2 cellular contexts compared by ENCODE assay signal in the genomic region with DNA sequence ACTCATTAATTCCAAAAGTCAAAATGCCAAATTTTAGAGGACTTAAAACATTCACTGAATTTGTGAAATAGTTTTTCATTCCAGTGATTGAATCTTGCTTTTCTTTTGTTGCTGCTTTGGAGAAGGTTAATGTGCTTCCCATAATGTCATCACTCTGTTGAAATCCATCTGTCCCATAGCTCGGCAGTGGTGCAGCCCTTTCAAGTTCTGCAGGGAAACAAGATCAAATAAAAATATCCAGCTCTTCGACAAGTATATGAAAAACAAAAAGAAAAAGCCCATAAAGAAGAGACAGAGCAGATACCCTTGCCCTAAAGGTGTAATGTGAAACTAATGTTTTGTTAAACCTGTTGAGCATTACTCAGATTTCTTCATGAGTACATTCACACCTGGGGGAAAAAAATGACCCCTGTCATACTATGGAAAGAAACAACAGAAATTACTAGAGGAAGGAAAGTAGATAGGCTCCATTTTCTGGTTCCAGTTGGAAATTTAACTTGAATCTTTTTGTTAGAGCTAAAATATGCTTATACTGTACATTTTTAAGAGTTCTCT.
TF ChIP-seq lines count a peak whose summit lies in the region.

No MANE protein-coding gene starts in this region.

TF ChIP-seq in SK-N-SH, 30 proteins besides CTCF, POLR2A, EP300 and RAD21 (continued from another document):
- TF ChIP-seq SIN3A (IDR thresholded peaks at IDR 0.05; ENCODE audit: borderline replicate concordance, low read depth, low read length) (no peak), RCOR1 (IDR thresholded peaks at IDR 0.05; ENCODE audit: low read length) (no peak), ZBTB33 (IDR thresholded peaks at IDR 0.05; ENCODE audit: borderline replicate concordance, low read depth) (no peak), GABPA (IDR thresholded peaks at IDR 0.05; ENCODE audit: low read depth) (no peak), TEAD4 (IDR thresholded peaks at IDR 0.05; ENCODE audit: borderline replicate concordance, insufficient read depth) (no peak)
- TF ChIP-seq, protein P1, sequence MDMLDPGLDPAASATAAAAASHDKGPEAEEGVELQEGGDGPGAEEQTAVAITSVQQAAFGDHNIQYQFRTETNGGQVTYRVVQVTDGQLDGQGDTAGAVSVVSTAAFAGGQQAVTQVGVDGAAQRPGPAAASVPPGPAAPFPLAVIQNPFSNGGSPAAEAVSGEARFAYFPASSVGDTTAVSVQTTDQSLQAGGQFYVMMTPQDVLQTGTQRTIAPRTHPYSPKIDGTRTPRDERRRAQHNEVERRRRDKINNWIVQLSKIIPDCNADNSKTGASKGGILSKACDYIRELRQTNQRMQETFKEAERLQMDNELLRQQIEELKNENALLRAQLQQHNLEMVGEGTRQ (IDR thresholded peaks at IDR 0.05; ENCODE audit: borderline replicate concordance, low read depth, low read length): no peak

TF ChIP-seq in SK-N-SH treated with all-trans-retinoic acid at 6 μM for 48 hours, 23 proteins besides CTCF, POLR2A, EP300 and RAD21 (continued from another document):
- TF ChIP-seq CSRNP3 (CRISPR knock-in tag; IDR thresholded peaks at IDR 0.05) (no peak), GLIS3 (CRISPR knock-in tag; IDR thresholded peaks at IDR 0.05) (no peak)
